In genomic region chr17:32491371-32492280, GRCh38 we compare ENCODE assay signal across 1 cellular context.
TF ChIP-seq lines count a peak whose summit lies in the region.

No MANE protein-coding gene starts in this region.

TF ChIP-seq in GM23338, 12 proteins besides CTCF, POLR2A, EP300 and RAD21:
- TF ChIP-seq EZH2 (IDR thresholded peaks at IDR 0.05; ENCODE audit: low read depth, unreplicated experiment) (no peak), POLR2AphosphoS5 (IDR thresholded peaks at IDR 0.05; ENCODE audit: low read depth) (no peak)
